Comparison of ENCODE assay signal across 1 cellular context in genomic region chr9:68704804-68705635, GRCh38.
A peak's percentile ranks its signal among the peaks of the same experiment; 100 is the strongest.
TF ChIP-seq lines count a peak whose summit lies in the region.

Gene PIP5K1B (plus strand): TSS chr9:68705240. CDS start chr9:68822615, 117,375 bp downstream.

TF ChIP-seq in K562, 482 proteins besides CTCF, POLR2A, EP300 and RAD21 (continued from another document and continues in another):
- TF ChIP-seq ZBTB40 (IDR thresholded peaks at IDR 0.05) (no peak), ZBTB40 (CRISPR knock-in tag; IDR thresholded peaks at IDR 0.05) (no peak), NCOA6 (IDR thresholded peaks at IDR 0.05) (no peak), ZNF184 (CRISPR knock-in tag; IDR thresholded peaks at IDR 0.05) (no peak), BDP1 (IDR thresholded peaks at IDR 0.05; ENCODE audit: insufficient read depth, insufficient read length) (no peak), HCFC1 (IDR thresholded peaks at IDR 0.05; ENCODE audit: low read depth, low read length) (no peak), ZNF398 (CRISPR knock-in tag; IDR thresholded peaks at IDR 0.05) (no peak), SUPT5H (IDR thresholded peaks at IDR 0.05) (peak; percentile 39; the same call in 1 of the 2 replicates), RBBP5 (IDR thresholded peaks at IDR 0.05; ENCODE audit: borderline replicate concordance, insufficient read depth, low read length, poor library complexity, severe bottlenecking) (peak; percentile 82), PTRF (tag; IDR thresholded peaks at IDR 0.05) (no peak), NFXL1 (CRISPR knock-in tag; IDR thresholded peaks at IDR 0.05) (no peak), HDAC3 (IDR thresholded peaks at IDR 0.05; ENCODE audit: borderline replicate concordance, partially characterized antibody) (no peak), ZNF277 (CRISPR knock-in tag; IDR thresholded peaks at IDR 0.05; ENCODE audit: borderline replicate concordance) (no peak), ZBTB26 (CRISPR knock-in tag; IDR thresholded peaks at IDR 0.05) (no peak), CSDE1 (IDR thresholded peaks at IDR 0.05) (no peak), MXD1 (CRISPR knock-in tag; IDR thresholded peaks at IDR 0.05; ENCODE audit: borderline replicate concordance, poor library complexity, severe bottlenecking) (no peak), ZNF408 (CRISPR knock-in tag; IDR thresholded peaks at IDR 0.05; ENCODE audit: low read depth) (no peak), SREBF2 (CRISPR knock-in tag; IDR thresholded peaks at IDR 0.05) (no peak), C11orf30 (IDR thresholded peaks at IDR 0.05; ENCODE audit: low read depth) (no peak), CEBPB (tag; IDR thresholded peaks at IDR 0.05) (no peak), SPI1 (IDR thresholded peaks at IDR 0.05; ENCODE audit: borderline replicate concordance, low read depth, low read length) (peak; percentile 95), MCM2 (IDR thresholded peaks at IDR 0.05; ENCODE audit: low read depth) (no peak), MIER1 (IDR thresholded peaks at IDR 0.05; ENCODE audit: low read depth) (no peak), E2F1 (CRISPR knock-in tag; IDR thresholded peaks at IDR 0.05) (no peak), RBM14 (IDR thresholded peaks at IDR 0.05; ENCODE audit: borderline replicate concordance, insufficient read depth, low read depth, low read length) (no peak), RBM17 (IDR thresholded peaks at IDR 0.05; ENCODE audit: borderline replicate concordance, low read depth, low read length) (no peak), CUX1 (CRISPR knock-in tag; IDR thresholded peaks at IDR 0.05) (no peak), RBM25 (IDR thresholded peaks at IDR 0.05; ENCODE audit: low read depth, low read length, severe bottlenecking) (no peak), ZNF655 (CRISPR knock-in tag; IDR thresholded peaks at IDR 0.05) (no peak), ZNF696 (CRISPR knock-in tag; conservative IDR thresholded peaks at IDR 0.05) (no peak), ZNF668 (CRISPR knock-in tag; IDR thresholded peaks at IDR 0.05) (no peak), UBTF (IDR thresholded peaks at IDR 0.05; ENCODE audit: borderline replicate concordance in 1 of 2, low read depth in 2 of 2, low read length in 2 of 2) (peak; percentile 55 to 83; a peak in 2 of 4 replicates), GABPA (tag; conservative IDR thresholded peaks at IDR 0.05; ENCODE audit: low read depth) (no peak)
